In the genomic region with DNA sequence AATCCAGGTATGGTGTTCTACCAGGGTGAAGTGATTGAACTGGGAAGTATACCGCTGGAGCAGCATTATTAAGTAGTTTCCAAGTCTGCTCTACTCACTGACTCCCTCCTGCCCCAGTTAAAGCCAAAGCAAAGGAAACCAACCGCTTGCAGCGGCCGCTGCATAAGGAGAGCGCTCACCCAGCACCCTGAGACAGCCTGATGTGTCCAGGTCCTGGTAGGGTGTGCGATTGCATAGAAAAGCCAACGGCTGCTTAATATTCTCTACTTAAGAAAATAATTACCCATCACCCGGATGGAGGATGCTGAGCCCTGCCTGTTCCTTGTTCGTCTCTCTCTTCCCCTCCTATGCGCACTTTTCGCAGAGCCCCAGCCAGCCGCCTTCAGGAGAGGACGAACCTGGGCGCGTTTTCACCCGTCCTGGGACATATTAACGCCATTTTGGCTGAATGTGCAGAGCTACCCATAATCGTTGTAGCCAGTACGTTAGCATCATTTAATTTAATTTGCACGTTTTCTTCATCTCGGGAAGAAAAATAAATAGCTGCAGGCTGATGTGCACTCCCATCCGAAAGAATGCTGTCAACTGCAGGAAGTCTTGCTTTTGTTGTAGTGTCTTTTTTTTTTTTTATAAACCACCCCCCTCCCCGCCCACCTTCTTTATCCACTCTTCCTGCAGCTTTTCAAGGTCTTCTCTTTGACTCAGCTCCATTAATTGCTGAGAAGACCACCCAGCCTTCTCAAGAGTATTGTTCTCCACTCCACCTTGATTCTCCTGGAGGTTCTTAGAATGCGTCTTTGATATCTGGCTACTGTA, we compare ENCODE assay signal across 20 cellular contexts.
DNase-seq lines count a peak whose midpoint lies in the region; ATAC-seq lines count a peak whose summit lies in the region.
"Had no signal": no experiment of that assay in that cellular context is flagged by ENCODE, and none has a peak within 500 bp of the region (broad histone marks: within the 10 kb centered on the region; RNA-seq: fewer than 3 reads in every experiment).

No MANE protein-coding gene starts in this region.

- POLR2A ChIA-PET in naive thymus-derived CD8-positive, alpha-beta T cell (lab: Charles Lee), result no interaction called here

- no peaks in the 10 kb centered on the region for H3K9me3 Mint-ChIP-seq in naive thymus-derived CD8-positive, alpha-beta T cell
- H3K9me3 Mint-ChIP-seq: CD4-positive, alpha-beta T cell; mesothelial cell of epicardium had no signal

- no peak for ATAC-seq in naive thymus-derived CD8-positive, alpha-beta T cell
- no peak for ATAC-seq in GM21825 (IDR thresholded peaks at IDR 0.05; ENCODE audit: unreplicated experiment)
- ATAC-seq: left colon had no signal

- no peak overlapping the region for H3K27ac ChIP-seq in HUES6 (ENCODE audit: low read depth, low read length)
- H3K27ac ChIP-seq in ectodermal cell (ENCODE audit: insufficient read depth, low read depth, low read length, poor library complexity, severe bottlenecking), result no peak overlapping the region
- H3K27ac ChIP-seq: right atrium auricular region, thoracic aorta had no signal

- H3K36me3 ChIP-seq in HUES6 (ENCODE audit: control insufficient read depth, insufficient read depth, low read length), result no peaks in the 10 kb centered on the region
- H3K36me3 ChIP-seq in ectodermal cell (ENCODE audit: control insufficient read depth, insufficient read depth, low read length), result no peaks in the 10 kb centered on the region
- H3K36me3 ChIP-seq: right atrium auricular region, thoracic aorta had no signal

- H3K27ac Mint-ChIP-seq in naive thymus-derived CD8-positive, alpha-beta T cell, result no peak overlapping the region
- H3K27ac Mint-ChIP-seq: CD4-positive, alpha-beta T cell; mesothelial cell of epicardium had no signal

- peaks cover 19 to 76% (median 43%) of the 10 kb centered on the region in 5 donors for H3K27me3 Mint-ChIP-seq in naive thymus-derived CD8-positive, alpha-beta T cell

- H3K4me1 ChIP-seq in HUES6 (ENCODE audit: control insufficient read depth, insufficient read depth, low read length) (peaks cover 62% of the 10 kb centered on the region), ectodermal cell (ENCODE audit: control insufficient read depth, insufficient read depth, low read length) (peaks cover 9% of the 10 kb centered on the region)
- H3K4me1 ChIP-seq: right atrium auricular region had no signal

- H3K9me3 ChIP-seq in HUES6 (ENCODE audit: control insufficient read depth, insufficient read depth, low read depth, low read length) (no peaks in the 10 kb centered on the region), ectodermal cell (ENCODE audit: control insufficient read depth, low read length) (no peaks in the 10 kb centered on the region)
- H3K9me3 ChIP-seq: right atrium auricular region, thoracic aorta had no signal

- peak overlapping the region; percentile 63 for H3K9ac ChIP-seq in HUES6 (ENCODE audit: low read length)

- peak overlapping the region in 9 of 10 donors; percentile 7 to 79 (median 46) for H3K4me3 Mint-ChIP-seq in naive thymus-derived CD8-positive, alpha-beta T cell
- H3K4me3 Mint-ChIP-seq: CD4-positive, alpha-beta T cell; mesothelial cell of epicardium had no signal

- H3K4me1 Mint-ChIP-seq in naive thymus-derived CD8-positive, alpha-beta T cell, result peaks cover under 1 to 17% (median 7%) of the 10 kb centered on the region in 4 donors
- H3K4me1 Mint-ChIP-seq: mesothelial cell of epicardium had no signal

- H3K4me3 ChIP-seq in HUES6 (ENCODE audit: low read depth, low read length) (peak overlapping the region; percentile 57), ectodermal cell (ENCODE audit: insufficient read depth, low read depth, low read length) (peak overlapping the region; percentile 21)
- H3K4me3 ChIP-seq: right atrium auricular region, thoracic aorta had no signal

- DNase-seq in ELF-1 (ENCODE audit: low read depth, low spot score) (peak; percentile 44), midbrain (lab: John Stamatoyannopoulos, UW) (no peak), mucosa of gallbladder (ENCODE audit: low spot score) (no peak)
- DNase-seq in naive thymus-derived CD8-positive, alpha-beta T cell, result no peak
- DNase-seq: activated CD4-positive, alpha-beta T cell treated with anti-CD3 and anti-CD28 coated beads for 1 hour; CD4-positive, alpha-beta T cell; cortex of kidney; foreskin fibroblast; hypothalamus; NCI-H1436; occipital lobe; stimulated activated CD4-positive, alpha-beta T cell treated with anti-CD3 and anti-CD28 coated beads, Interleukin-15, amount 100 ng/mL, for 24 hours; T1000 had no signal

- H3K36me3 Mint-ChIP-seq in naive thymus-derived CD8-positive, alpha-beta T cell, result no peaks in the 10 kb centered on the region
- H3K36me3 Mint-ChIP-seq: mesothelial cell of epicardium had no signal

- 6 to 7% methylated on average over 24 of the region's 24 CpGs for WGBS in ectodermal cell, 2 experiments

- H3K27me3 ChIP-seq in HUES6 (ENCODE audit: control insufficient read depth, insufficient read depth, low read length) (peaks cover 72% of the 10 kb centered on the region), ectodermal cell (ENCODE audit: control insufficient read depth, insufficient read depth, low read length, poor library complexity, severe bottlenecking) (peaks cover 68% of the 10 kb centered on the region)
